7 cellular contexts compared by ENCODE assay signal in the genomic region with DNA sequence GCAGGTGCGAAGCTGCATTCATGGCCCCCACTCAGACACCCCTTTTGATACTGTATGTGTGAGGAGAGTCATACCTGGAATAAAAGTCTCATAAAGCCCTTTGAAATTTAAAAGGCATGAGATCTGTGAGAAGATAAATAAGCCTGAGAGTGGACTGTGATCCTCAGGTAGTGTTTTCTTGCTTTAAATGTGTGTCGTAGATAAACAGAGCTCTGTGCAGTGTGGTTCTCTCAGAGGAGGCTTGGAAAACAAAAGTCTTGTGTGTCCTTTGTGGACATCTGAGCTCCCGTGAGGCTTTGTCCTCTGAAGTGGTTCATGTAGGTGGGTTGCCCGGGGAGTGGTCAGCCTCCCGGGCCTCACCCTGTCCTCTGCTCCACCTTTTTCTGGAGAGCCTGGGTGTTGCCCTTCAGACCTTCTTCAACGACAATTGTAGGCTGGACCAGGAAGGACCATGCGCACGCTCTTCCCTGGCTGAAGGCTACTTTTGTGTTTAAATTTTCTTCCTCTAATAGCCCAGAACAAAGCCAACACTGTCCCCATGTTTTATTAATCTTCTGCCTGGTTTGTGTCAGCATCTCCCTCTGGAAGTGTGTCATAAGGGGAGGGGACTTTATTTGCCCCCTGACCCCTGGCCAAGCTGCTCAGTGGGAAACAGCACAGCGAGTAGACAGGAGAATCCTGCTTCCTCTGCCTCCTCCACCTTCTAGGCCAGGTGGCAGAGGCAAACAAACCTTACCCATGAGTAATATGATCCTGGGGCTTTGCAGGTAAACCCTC.
DNase-seq lines count a peak whose midpoint lies in the region; ATAC-seq and TF ChIP-seq lines count a peak whose summit lies in the region.

No MANE protein-coding gene starts in this region.

- H3K4me2 ChIP-seq in smooth muscle cell, result peak overlapping the region; percentile 36

- H3K9me3 ChIP-seq in HUES6 (ENCODE audit: control insufficient read depth, insufficient read depth, low read depth, low read length) (no peaks in the 10 kb centered on the region), endodermal cell (ENCODE audit: control insufficient read depth, low read length) (no peaks in the 10 kb centered on the region), smooth muscle cell (replicated peaks; ENCODE audit: low read depth) (no peaks in the 10 kb centered on the region), esophagus muscularis mucosa (no peaks in the 10 kb centered on the region)

- H3K27me3 ChIP-seq in HUES6 (ENCODE audit: control insufficient read depth, insufficient read depth, low read length), result no peaks in the 10 kb centered on the region
- H3K27me3 ChIP-seq in endodermal cell (ENCODE audit: control insufficient read depth, insufficient read depth, low read length, poor library complexity, severe bottlenecking), result no peaks in the 10 kb centered on the region
- H3K27me3 ChIP-seq in smooth muscle cell (ENCODE audit: low read depth), result no peaks in the 10 kb centered on the region
- no peaks in the 10 kb centered on the region for H3K27me3 ChIP-seq in esophagus muscularis mucosa

- H3K36me3 ChIP-seq in HUES6 (ENCODE audit: control insufficient read depth, insufficient read depth, low read length) (peaks cover 2% of the 10 kb centered on the region; the same call in 1 of the 2 replicates), endodermal cell (ENCODE audit: control insufficient read depth, insufficient read depth, low read length) (peaks cover 6% of the 10 kb centered on the region), smooth muscle cell (ENCODE audit: low read depth) (no peaks in the 10 kb centered on the region), esophagus muscularis mucosa (peaks cover 0 to 5% (median 0%) of the 10 kb centered on the region in 4 donors)

- H3K79me2 ChIP-seq in smooth muscle cell (ENCODE audit: low read depth), result peaks cover 6% of the 10 kb centered on the region

- ATAC-seq in GM21423 (IDR thresholded peaks at IDR 0.05; ENCODE audit: unreplicated experiment), result no peak

- intact Hi-C loops in esophagus muscularis mucosa (cut with DNase I), result no loop called here

- no peak for TF ChIP-seq EP300 in esophagus muscularis mucosa (IDR thresholded peaks at IDR 0.05)

- 56 to 82% methylated on average over 7 to 9 of the region's 9 CpGs for WGBS in endodermal cell (ENCODE audit: insufficient coverage in 1 of 2, insufficient read length in 1 of 2), 2 experiments
- 60% methylated on average over 9 of the region's 9 CpGs for WGBS in smooth muscle cell (ENCODE audit: low lambda C conversion rate)
- 90% methylated on average over 9 of the region's 9 CpGs for WGBS in esophagus muscularis mucosa

- H2AFZ ChIP-seq in smooth muscle cell (ENCODE audit: low read depth), result no peak overlapping the region

- peak; percentile 97 for DNase-seq in NCI-H510A (lab: John Stamatoyannopoulos, UW)
- DNase-seq in endodermal cell, result no peak
- no peak for DNase-seq in smooth muscle cell (lab: John Stamatoyannopoulos, UW; ENCODE audit: unreplicated experiment)
- no peak for DNase-seq in SW 1271 (lab: John Stamatoyannopoulos, UW)
- no peak for DNase-seq in esophagus muscularis mucosa (ENCODE audit: extremely low spot score)

- H3K27me3 Mint-ChIP-seq in endodermal cell (ENCODE audit: insufficient read depth), result no peaks in the 10 kb centered on the region

- H3K27ac ChIP-seq in HUES6 (ENCODE audit: low read depth, low read length) (peak overlapping the region; percentile 53), endodermal cell (ENCODE audit: low read depth, low read length) (peak overlapping the region; percentile 94), smooth muscle cell (ENCODE audit: low read depth) (peak overlapping the region; percentile 80), esophagus muscularis mucosa (replicated peaks in 1 of 4) (no peak overlapping the region)

- peaks cover 10% of the 10 kb centered on the region for H3K36me3 Mint-ChIP-seq in endodermal cell (ENCODE audit: low read depth)

- peaks cover 11% of the 10 kb centered on the region for H3F3A ChIP-seq in smooth muscle cell (ENCODE audit: low read depth)

- no peak for TF ChIP-seq POLR2A in esophagus muscularis mucosa (IDR thresholded peaks at IDR 0.05; ENCODE audit: low read depth)

- H3K9me3 Mint-ChIP-seq in endodermal cell, result no peaks in the 10 kb centered on the region

- H3K4me1 ChIP-seq in HUES6 (ENCODE audit: control insufficient read depth, insufficient read depth, low read length), result peaks cover 43% of the 10 kb centered on the region
- peaks cover 25% of the 10 kb centered on the region for H3K4me1 ChIP-seq in endodermal cell (ENCODE audit: control insufficient read depth, insufficient read depth, low read length)
- peaks cover 55% of the 10 kb centered on the region for H3K4me1 ChIP-seq in smooth muscle cell (ENCODE audit: low read depth)
- peaks cover 34 to 44% (median 37%) of the 10 kb centered on the region in 4 donors for H3K4me1 ChIP-seq in esophagus muscularis mucosa

- H4K20me1 ChIP-seq in smooth muscle cell (ENCODE audit: low read depth), result no peaks in the 10 kb centered on the region

- H3K27ac Mint-ChIP-seq in endodermal cell, result peak overlapping the region; percentile 85

- peaks cover 57% of the 10 kb centered on the region for H3K4me1 Mint-ChIP-seq in endodermal cell

- H3K4me3 ChIP-seq in HUES6 (ENCODE audit: low read depth, low read length) (no peak overlapping the region), endodermal cell (ENCODE audit: low read length) (no peak overlapping the region), smooth muscle cell (no peak overlapping the region), esophagus muscularis mucosa (no peak overlapping the region)

- no peak for TF ChIP-seq CTCF in endodermal cell (conservative IDR thresholded peaks at IDR 0.05)
- no peak for TF ChIP-seq CTCF in smooth muscle cell (IDR thresholded peaks at IDR 0.05; ENCODE audit: borderline replicate concordance, insufficient read depth, poor library complexity, severe bottlenecking)
- TF ChIP-seq CTCF in esophagus muscularis mucosa (IDR thresholded peaks at IDR 0.05), result no peak

- H3K4me3 Mint-ChIP-seq in endodermal cell, result no peak overlapping the region

- H3K9ac ChIP-seq in HUES6 (ENCODE audit: low read length) (peak overlapping the region; percentile 15), endodermal cell (ENCODE audit: extremely low read depth, low read length, poor library complexity, severe bottlenecking) (no peak overlapping the region), smooth muscle cell (ENCODE audit: low read depth) (peak overlapping the region; percentile 11)

Comparison
In these comparisons a context has a peak if more than half of its experiments do, and no peak if none do; other contexts are left out.
1. H3K27ac ChIP-seq: peak in HUES6 (single experiment), endodermal cell (single experiment) and smooth muscle cell (single experiment); none in esophagus muscularis mucosa (0 of 4).